Comparison of ENCODE assay signal across 37 cellular contexts in the genomic region with DNA sequence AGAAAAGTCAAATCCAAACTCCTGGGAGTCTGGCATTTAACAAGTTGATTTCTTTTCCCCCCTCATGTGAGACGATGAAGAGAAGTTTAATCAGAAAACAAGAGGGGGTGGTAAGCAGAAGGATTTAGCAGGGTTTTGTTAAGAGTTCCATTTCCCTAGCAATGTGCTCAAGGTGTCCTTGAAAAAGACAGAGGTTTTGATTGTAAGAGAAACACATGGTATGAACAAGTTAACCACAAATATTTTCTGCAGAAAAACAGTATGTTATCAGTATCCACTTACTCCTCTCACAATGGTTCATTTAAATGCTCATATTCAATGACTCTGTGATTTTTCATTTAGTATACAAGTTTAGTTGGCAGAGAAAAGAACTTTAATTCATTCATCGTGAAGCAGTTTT. TPM values are rescaled to one million over a fixed set of nuclear protein-coding genes. Genes with fewer than 3 reads are reported as not detected.
DNase-seq lines count a peak whose midpoint lies in the region; ATAC-seq, FAIRE-seq and TF ChIP-seq lines count a peak whose summit lies in the region.
"Had no signal": no experiment of that assay in that cellular context is flagged by ENCODE, and none has a peak within 500 bp of the region (broad histone marks: within the 10 kb centered on the region; RNA-seq: fewer than 3 reads in every experiment).

No MANE protein-coding gene starts in this region.

- FAIRE-seq in D721Med (lab: Jason Lieb, UNC) (peak; percentile 72), astrocyte (lab: Jason Lieb, UNC) (no peak)
- FAIRE-seq: GM12891, H54, HepG2 had no signal

- H3K4me1 ChIP-seq in astrocyte (ENCODE audit: insufficient read depth, low read length), result no peaks in the 10 kb centered on the region
- H3K4me1 ChIP-seq: BE2C, colonic mucosa, uterus had no signal

- H3K9me3 ChIP-seq in astrocyte (ENCODE audit: insufficient read depth, low read depth, low read length), result no peaks in the 10 kb centered on the region
- H3K9me3 ChIP-seq: BE2C, colonic mucosa, ovary, SK-N-SH, uterus had no signal

- ATAC-seq in HG03095 (IDR thresholded peaks at IDR 0.05; ENCODE audit: unreplicated experiment) (no peak), HG02885 (IDR thresholded peaks at IDR 0.05; ENCODE audit: poor library complexity, unreplicated experiment) (no peak)
- ATAC-seq: activated naive CD8-positive, alpha-beta T cell treated with anti-CD3 and anti-CD28 coated beads, Interleukin-2, amount 50 U/mL, for 24 hours; activated T-cell treated with anti-CD3 and anti-CD28 coated beads, Interleukin-2, amount 50 U/mL, for 72 hours; CD8-positive, alpha-beta T cell; HepG2; left cardiac atrium; natural killer cell treated with Interleukin-12 subunit alpha and Interleukin-12 subunit beta and Interleukin-15 and Interleukin-18, amount 100 ng/mL, for 72 hours; stimulated activated naive B cell treated with anti-CD40 and anti-IgM and Interleukin-4, amounts not matched to agents 10 μg/mL and 1 μg/mL and 100 μg/mL, for 72 hours had no signal

- no peak overlapping the region for H3K27ac ChIP-seq in astrocyte (ENCODE audit: low read depth, low read length)
- H3K27ac ChIP-seq: colonic mucosa, PC-9, skin epidermis, uterus had no signal

- H3K27me3 ChIP-seq in astrocyte (ENCODE audit: insufficient read depth, low read length), result no peaks in the 10 kb centered on the region
- H3K27me3 ChIP-seq: BE2C, colonic mucosa, ovary, uterus had no signal

- DNase-seq in D721Med (ENCODE audit: insufficient read length, low spot score), result no peak
- DNase-seq in astrocyte (ENCODE audit: low read depth), result peak; percentile 58
- DNase-seq in fibroblast of pulmonary artery (ENCODE audit: low read depth), result peak; percentile 52
- DNase-seq in non-pigmented ciliary epithelial cell (ENCODE audit: low read depth), result peak; percentile 10
- DNase-seq in SW 1271 (lab: John Stamatoyannopoulos, UW), result no peak
- DNase-seq in AG08396 (ENCODE audit: low spot score), result no peak
- DNase-seq: activated CD4-positive, alpha-beta T cell treated with anti-CD3 and anti-CD28 coated beads, Interleukin-2, amount 50 U/mL, for 48 hours; activated CD4-positive, CD25-positive, alpha-beta regulatory T cell treated with anti-CD3 and anti-CD28 coated beads, Interleukin-2, amount 50 U/mL, for 72 hours; activated naive CD8-positive, alpha-beta T cell treated with anti-CD3 and anti-CD28 coated beads, Interleukin-2, amount 50 U/mL, for 24 hours; activated T-cell treated with anti-CD3 and anti-CD28 coated beads, Interleukin-2, amount 50 U/mL, for 72 hours; BE2C; CD8-positive, alpha-beta T cell; colonic mucosa; DMS153; effector CD8-positive, alpha-beta T cell; foreskin fibroblast; head of caudate nucleus; Karpas-422; left cardiac atrium; NCI-H1436; NCI-H2107; NCI-H345; NCI-H69; ovary; PC-9; retina; SK-N-SH; stimulated activated naive B cell treated with anti-CD40 and anti-IgM and Interleukin-4, amounts not matched to agents 10 μg/mL and 1 μg/mL and 100 μg/mL, for 72 hours; T-helper 2 cell; uterus had no signal

- no peak overlapping the region for H3K27ac Mint-ChIP-seq in astrocyte (ENCODE audit: unreplicated experiment)
- H3K27ac Mint-ChIP-seq: activated naive CD8-positive, alpha-beta T cell treated with anti-CD3 and anti-CD28 coated beads, Interleukin-2, amount 50 U/mL, for 24 hours; activated T-cell treated with anti-CD3 and anti-CD28 coated beads, Interleukin-2, amount 50 U/mL, for 72 hours; CD8-positive, alpha-beta T cell; natural killer cell treated with Interleukin-12 subunit alpha and Interleukin-12 subunit beta and Interleukin-15 and Interleukin-18, amount 100 ng/mL, for 72 hours; stimulated activated naive B cell treated with anti-CD40 and anti-IgM and Interleukin-4, amounts not matched to agents 10 μg/mL and 1 μg/mL and 100 μg/mL, for 72 hours had no signal

- no peaks in the 10 kb centered on the region for H3K79me2 ChIP-seq in astrocyte (ENCODE audit: insufficient read depth, low read length)

- H4K20me1 ChIP-seq in astrocyte (ENCODE audit: insufficient read depth, low read length), result no peaks in the 10 kb centered on the region

- H3K36me3 Mint-ChIP-seq in astrocyte (ENCODE audit: low read depth, unreplicated experiment), result no peaks in the 10 kb centered on the region
- H3K36me3 Mint-ChIP-seq: CD8-positive, alpha-beta T cell; natural killer cell treated with Interleukin-12 subunit alpha and Interleukin-12 subunit beta and Interleukin-15 and Interleukin-18, amount 100 ng/mL, for 72 hours; stimulated activated naive B cell treated with anti-CD40 and anti-IgM and Interleukin-4, amounts not matched to agents 10 μg/mL and 1 μg/mL and 100 μg/mL, for 72 hours had no signal

- H2AFZ ChIP-seq in astrocyte (ENCODE audit: low read depth, low read length), result no peak overlapping the region
- H2AFZ ChIP-seq: PC-9 had no signal

- peaks cover 26% of the 10 kb centered on the region for H3K4me1 Mint-ChIP-seq in astrocyte (ENCODE audit: low read depth, unreplicated experiment)
- H3K4me1 Mint-ChIP-seq: activated naive CD8-positive, alpha-beta T cell treated with anti-CD3 and anti-CD28 coated beads, Interleukin-2, amount 50 U/mL, for 24 hours; stimulated activated naive B cell treated with anti-CD40 and anti-IgM and Interleukin-4, amounts not matched to agents 10 μg/mL and 1 μg/mL and 100 μg/mL, for 72 hours had no signal

- no peaks in the 10 kb centered on the region for H3K27me3 Mint-ChIP-seq in astrocyte (ENCODE audit: low read depth, unreplicated experiment)
- H3K27me3 Mint-ChIP-seq: natural killer cell treated with Interleukin-12 subunit alpha and Interleukin-12 subunit beta and Interleukin-15 and Interleukin-18, amount 100 ng/mL, for 72 hours; stimulated activated naive B cell treated with anti-CD40 and anti-IgM and Interleukin-4, amounts not matched to agents 10 μg/mL and 1 μg/mL and 100 μg/mL, for 72 hours had no signal

- H3K36me3 ChIP-seq in astrocyte (ENCODE audit: insufficient read depth, low read length), result no peaks in the 10 kb centered on the region
- H3K36me3 ChIP-seq: BE2C, colonic mucosa, ovary, uterus had no signal

- no peak overlapping the region for H3K4me3 ChIP-seq in astrocyte (ENCODE audit: insufficient read depth, low read depth, low read length)
- H3K4me3 ChIP-seq in fibroblast of pulmonary artery (replicated peaks; ENCODE audit: low read depth, low read length), result no peak overlapping the region
- H3K4me3 ChIP-seq: colonic mucosa, ovary, PC-9, skin epidermis, uterus had no signal

- H3K4me3 Mint-ChIP-seq in astrocyte (ENCODE audit: unreplicated experiment), result no peak overlapping the region
- H3K4me3 Mint-ChIP-seq: activated naive CD8-positive, alpha-beta T cell treated with anti-CD3 and anti-CD28 coated beads, Interleukin-2, amount 50 U/mL, for 24 hours; activated T-cell treated with anti-CD3 and anti-CD28 coated beads, Interleukin-2, amount 50 U/mL, for 72 hours; CD8-positive, alpha-beta T cell; natural killer cell treated with Interleukin-12 subunit alpha and Interleukin-12 subunit beta and Interleukin-15 and Interleukin-18, amount 100 ng/mL, for 72 hours; stimulated activated naive B cell treated with anti-CD40 and anti-IgM and Interleukin-4, amounts not matched to agents 10 μg/mL and 1 μg/mL and 100 μg/mL, for 72 hours had no signal

- no peak overlapping the region for H3K9ac ChIP-seq in astrocyte (ENCODE audit: low read length)
- H3K9ac ChIP-seq: SK-N-SH had no signal

- H3K4me2 ChIP-seq in astrocyte (ENCODE audit: low read length), result peak overlapping the region; percentile 9
- H3K4me2 ChIP-seq: PC-9, SK-N-SH had no signal

- TF ChIP-seq CTCF in D721Med (IDR thresholded peaks at IDR 0.05; ENCODE audit: insufficient read depth, missing control alignments) (no peak), astrocyte (IDR thresholded peaks at IDR 0.05; ENCODE audit: insufficient read depth, low read depth, low read length) (no peak), fibroblast of pulmonary artery (IDR thresholded peaks at IDR 0.05; ENCODE audit: low read length, missing control alignments) (no peak)

- no peaks in the 10 kb centered on the region for H3K9me3 Mint-ChIP-seq in astrocyte (ENCODE audit: unreplicated experiment)
- H3K9me3 Mint-ChIP-seq: CD8-positive, alpha-beta T cell; natural killer cell treated with Interleukin-12 subunit alpha and Interleukin-12 subunit beta and Interleukin-15 and Interleukin-18, amount 100 ng/mL, for 72 hours; stimulated activated naive B cell treated with anti-CD40 and anti-IgM and Interleukin-4, amounts not matched to agents 10 μg/mL and 1 μg/mL and 100 μg/mL, for 72 hours had no signal

RNA-seq across cellular contexts. Expression of gene LAMA1, which starts 26.8 kb away (rescaled TPM):
- total RNA-seq in astrocyte, result 17.4 and 18.3 TPM in 2 replicates
- total RNA-seq: activated T-cell treated with anti-CD3 and anti-CD28 coated beads, Interleukin-2, amount 50 U/mL, for 72 hours; CD8-positive, alpha-beta T cell; natural killer cell treated with Interleukin-12 subunit alpha and Interleukin-12 subunit beta and Interleukin-15 and Interleukin-18, amount 100 ng/mL, for 72 hours; PC-9 had no signal

Comparison
In these comparisons a context has a peak if more than half of its experiments do, and no peak if none do; other contexts are left out.
1. DNase-seq: peak in astrocyte (single experiment), fibroblast of pulmonary artery (single experiment) and non-pigmented ciliary epithelial cell (single experiment); none in D721Med (single experiment), SW 1271 (0 of 2) and AG08396 (single experiment).